23 cellular contexts compared by ENCODE assay signal in the genomic region with DNA sequence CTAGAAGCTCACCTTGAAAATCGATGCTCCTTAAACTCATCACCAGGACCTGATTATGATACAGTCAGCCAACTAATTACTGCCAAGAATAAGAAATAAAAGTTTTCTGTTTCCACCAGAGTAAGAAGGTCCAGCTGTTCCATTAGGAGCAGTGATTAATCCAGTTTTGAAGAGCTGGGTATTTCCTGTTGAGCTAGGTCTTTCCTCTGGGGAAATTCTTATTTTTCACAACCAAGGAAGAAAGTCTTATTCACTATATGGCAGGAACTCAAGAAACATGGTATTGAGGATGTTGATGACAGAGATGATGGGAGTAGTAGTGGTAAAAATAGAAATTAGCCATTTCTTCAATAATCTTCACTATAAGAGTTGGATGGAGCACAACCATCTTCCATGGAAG.
DNase-seq lines count a peak whose midpoint lies in the region; ATAC-seq and TF ChIP-seq lines count a peak whose summit lies in the region.
"Had no signal": no experiment of that assay in that cellular context is flagged by ENCODE, and none has a peak within 500 bp of the region (broad histone marks: within the 10 kb centered on the region; RNA-seq: fewer than 3 reads in every experiment).

No MANE protein-coding gene starts in this region.

- peaks cover 12% of the 10 kb centered on the region for H3K9me3 Mint-ChIP-seq in activated naive CD8-positive, alpha-beta T cell treated with anti-CD3 and anti-CD28 coated beads, Interleukin-2, amount 50 U/mL, for 24 hours
- H3K9me3 Mint-ChIP-seq in activated naive CD8-positive, alpha-beta T cell treated with anti-CD3 and anti-CD28 coated beads for 36 hours = peaks cover 18% of the 10 kb centered on the region
- H3K9me3 Mint-ChIP-seq: central memory CD8-positive, alpha-beta T cell had no signal

- H3K4me3 Mint-ChIP-seq in activated naive CD8-positive, alpha-beta T cell treated with anti-CD3 and anti-CD28 coated beads, Interleukin-2, amount 50 U/mL, for 24 hours = no peak overlapping the region
- H3K4me3 Mint-ChIP-seq in activated naive CD8-positive, alpha-beta T cell treated with anti-CD3 and anti-CD28 coated beads for 36 hours = no peak overlapping the region
- H3K4me3 Mint-ChIP-seq: activated CD4-positive, alpha-beta T cell treated with anti-CD3 and anti-CD28 coated beads, Interleukin-2, amount 10 ng/mL, durations not matched to agents 7 days and 5 days; activated naive CD4-positive, alpha-beta T cell treated with anti-CD3 and anti-CD28 coated beads, Interleukin-2, amount 10 ng/mL, durations not matched to agents 7 days and 5 days; activated T-cell treated with anti-CD3 and anti-CD28 coated beads, Interleukin-2, amount 50 U/mL, for 72 hours; central memory CD8-positive, alpha-beta T cell; neural progenitor cell had no signal

- H3K4me1 Mint-ChIP-seq in activated naive CD8-positive, alpha-beta T cell treated with anti-CD3 and anti-CD28 coated beads, Interleukin-2, amount 50 U/mL, for 24 hours = peaks cover 26% of the 10 kb centered on the region
- peaks cover 21% of the 10 kb centered on the region for H3K4me1 Mint-ChIP-seq in activated naive CD8-positive, alpha-beta T cell treated with anti-CD3 and anti-CD28 coated beads for 36 hours

- no peak for ATAC-seq in activated naive CD8-positive, alpha-beta T cell treated with anti-CD3 and anti-CD28 coated beads, Interleukin-2, amount 50 U/mL, for 24 hours
- ATAC-seq in HG03139 (IDR thresholded peaks at IDR 0.05; ENCODE audit: unreplicated experiment) = no peak
- ATAC-seq: activated T-cell treated with anti-CD3 and anti-CD28 coated beads, Interleukin-2, amount 50 U/mL, for 72 hours; GM12878 had no signal

- no peak for TF ChIP-seq CTCF in astrocyte of the spinal cord (IDR thresholded peaks at IDR 0.05; ENCODE audit: low read depth, low read length)
- no peak for TF ChIP-seq CTCF in fibroblast of pulmonary artery (IDR thresholded peaks at IDR 0.05; ENCODE audit: low read length, missing control alignments)

- H3K4me3 ChIP-seq in astrocyte of the spinal cord (ENCODE audit: low read depth, low read length) = no peak overlapping the region
- no peak overlapping the region for H3K4me3 ChIP-seq in fibroblast of pulmonary artery (replicated peaks; ENCODE audit: low read depth, low read length)
- H3K4me3 ChIP-seq in skeletal muscle cell (ENCODE audit: low read depth, low read length) = no peak overlapping the region
- H3K4me3 ChIP-seq: GM12878, lung, neural progenitor cell had no signal

- H3K27me3 Mint-ChIP-seq in activated naive CD8-positive, alpha-beta T cell treated with anti-CD3 and anti-CD28 coated beads, Interleukin-2, amount 50 U/mL, for 24 hours = no peaks in the 10 kb centered on the region
- no peaks in the 10 kb centered on the region for H3K27me3 Mint-ChIP-seq in activated naive CD8-positive, alpha-beta T cell treated with anti-CD3 and anti-CD28 coated beads for 36 hours

- no peaks in the 10 kb centered on the region for H3K36me3 Mint-ChIP-seq in activated naive CD8-positive, alpha-beta T cell treated with anti-CD3 and anti-CD28 coated beads, Interleukin-2, amount 50 U/mL, for 24 hours (ENCODE audit: low read depth)
- peaks cover 14% of the 10 kb centered on the region for H3K36me3 Mint-ChIP-seq in activated naive CD8-positive, alpha-beta T cell treated with anti-CD3 and anti-CD28 coated beads for 36 hours
- H3K36me3 Mint-ChIP-seq: activated naive CD4-positive, alpha-beta T cell treated with anti-CD3 and anti-CD28 coated beads, Interleukin-2, amount 10 ng/mL, durations not matched to agents 7 days and 5 days; neural progenitor cell had no signal

- in situ Hi-C loops in astrocyte of the spinal cord (cut with HindIII; ENCODE audit: low sequenced_read_pairs) = no loop called here

- no peak for DNase-seq in activated naive CD8-positive, alpha-beta T cell treated with anti-CD3 and anti-CD28 coated beads, Interleukin-2, amount 50 U/mL, for 24 hours
- no peak for DNase-seq in activated naive CD8-positive, alpha-beta T cell treated with anti-CD3 and anti-CD28 coated beads for 36 hours
- DNase-seq in astrocyte of the spinal cord (ENCODE audit: low read depth, low spot score) (peak; percentile 21), fibroblast of pulmonary artery (ENCODE audit: low read depth) (peak; percentile 90), skeletal muscle cell (ENCODE audit: low read depth) (peak; percentile 64), SK-N-DZ (ENCODE audit: low spot score) (no peak), amygdala (lab: John Stamatoyannopoulos, UW) (no peak)
- DNase-seq: activated CD4-positive, alpha-beta T cell treated with anti-CD3 and anti-CD28 coated beads, Interleukin-2, amount 10 ng/mL, durations not matched to agents 7 days and 5 days; activated naive CD4-positive, alpha-beta T cell treated with anti-CD3 and anti-CD28 coated beads, Interleukin-2, amount 10 ng/mL, durations not matched to agents 7 days and 5 days; activated T-cell treated with anti-CD3 and anti-CD28 coated beads, Interleukin-2, amount 50 U/mL, for 72 hours; anterior cingulate cortex; BE2C; GF-D8; kidney; NCI-H1694 treated with DMSO at 0.1 percent for 48 hours; RPMI8226; SK-N-SH; trophoblast cell had no signal

- H3K27ac Mint-ChIP-seq in activated naive CD8-positive, alpha-beta T cell treated with anti-CD3 and anti-CD28 coated beads, Interleukin-2, amount 50 U/mL, for 24 hours = peak overlapping the region; percentile 24
- H3K27ac Mint-ChIP-seq in activated naive CD8-positive, alpha-beta T cell treated with anti-CD3 and anti-CD28 coated beads for 36 hours = no peak overlapping the region
- H3K27ac Mint-ChIP-seq: activated CD4-positive, alpha-beta T cell treated with anti-CD3 and anti-CD28 coated beads, Interleukin-2, amount 10 ng/mL, durations not matched to agents 7 days and 5 days; activated naive CD4-positive, alpha-beta T cell treated with anti-CD3 and anti-CD28 coated beads, Interleukin-2, amount 10 ng/mL, durations not matched to agents 7 days and 5 days; activated T-cell treated with anti-CD3 and anti-CD28 coated beads, Interleukin-2, amount 50 U/mL, for 72 hours; neural progenitor cell had no signal

Comparison
In these comparisons a context has a peak if more than half of its experiments do, and no peak if none do; other contexts are left out.
1. DNase-seq: peak in astrocyte of the spinal cord (single experiment), fibroblast of pulmonary artery (single experiment) and skeletal muscle cell (single experiment); none in activated naive CD8-positive, alpha-beta T cell treated with anti-CD3 and anti-CD28 coated beads, Interleukin-2, amount 50 U/mL, for 24 hours (single experiment), activated naive CD8-positive, alpha-beta T cell treated with anti-CD3 and anti-CD28 coated beads for 36 hours (single experiment), SK-N-DZ (single experiment) and amygdala (0 of 56).